9 cellular contexts compared by ENCODE assay signal in the genomic region with DNA sequence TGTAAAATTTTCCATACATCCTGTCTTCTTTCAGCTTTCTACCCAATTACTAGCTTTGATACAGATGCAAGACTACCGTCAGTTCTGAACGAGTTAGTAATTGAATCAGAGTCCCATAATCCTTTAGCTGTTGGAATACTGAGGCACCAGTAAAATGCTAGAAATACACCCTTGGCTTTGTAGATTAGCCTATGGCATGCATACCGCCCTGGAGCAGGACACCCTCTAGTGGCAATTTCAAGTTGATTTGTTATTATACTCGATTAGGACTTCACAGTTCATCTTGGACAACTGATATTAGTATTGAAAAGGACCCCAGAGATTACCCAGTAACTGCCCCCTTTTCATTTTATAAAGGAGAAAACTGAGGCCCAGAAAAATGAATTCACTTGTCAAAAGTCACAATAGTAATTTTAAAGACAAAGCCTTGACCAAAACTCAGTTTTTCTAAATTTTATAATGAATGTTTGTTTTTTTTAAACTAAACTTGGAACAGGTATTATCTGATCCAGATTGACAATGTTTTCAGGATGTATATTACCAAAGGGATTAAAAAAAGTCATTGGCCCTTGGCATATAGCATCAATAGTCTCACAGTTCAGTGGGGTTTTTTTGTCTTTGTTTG. TPM values are rescaled to one million over a fixed set of nuclear protein-coding genes. Genes with fewer than 3 reads are reported as not detected.
A peak's percentile ranks its signal among the peaks of the same experiment; 100 is the strongest.
DNase-seq lines count a peak whose midpoint lies in the region; ATAC-seq and TF ChIP-seq lines count a peak whose summit lies in the region.
"Had no signal": no experiment of that assay in that cellular context is flagged by ENCODE, and none has a peak within 500 bp of the region (broad histone marks: within the 10 kb centered on the region; RNA-seq: fewer than 3 reads in every experiment).

No MANE protein-coding gene starts in this region.

- no peaks in the 10 kb centered on the region for H3K27me3 Mint-ChIP-seq in CD4-positive, CD25-positive, alpha-beta regulatory T cell
- H3K27me3 Mint-ChIP-seq in brain (no peaks in the 10 kb centered on the region), immature natural killer cell (ENCODE audit: low read depth in 3 of 3) (peaks cover 0 to 2% (median 0%) of the 10 kb centered on the region in 3 donors)

- no peak overlapping the region for H3K4me3 ChIP-seq in CD4-positive, CD25-positive, alpha-beta regulatory T cell (ENCODE audit: low read depth, low read length)
- H3K4me3 ChIP-seq in SJCRH30: no peak overlapping the region

- peak; percentile 60 for TF ChIP-seq CTCF in LNCAP (IDR thresholded peaks at IDR 0.05)
- peak; percentile 66 to 71 for TF ChIP-seq CTCF in brain (conservative IDR thresholded peaks at IDR 0.05)

- H3K4me1 Mint-ChIP-seq in CD4-positive, CD25-positive, alpha-beta regulatory T cell: peaks cover 19 to 36% (median 33%) of the 10 kb centered on the region in 4 donors
- H3K4me1 Mint-ChIP-seq in brain (peaks cover 38% of the 10 kb centered on the region), immature natural killer cell (peaks cover 16 to 41% of the 10 kb centered on the region in 2 donors)

- no peaks in the 10 kb centered on the region for H3K27me3 ChIP-seq in CD4-positive, CD25-positive, alpha-beta regulatory T cell (ENCODE audit: control insufficient read depth, insufficient read depth, low read length)
- H3K27me3 ChIP-seq in SJCRH30: no peaks in the 10 kb centered on the region

- H3K9me3 Mint-ChIP-seq in CD4-positive, CD25-positive, alpha-beta regulatory T cell: no peaks in the 10 kb centered on the region
- H3K9me3 Mint-ChIP-seq in brain (no peaks in the 10 kb centered on the region), immature natural killer cell (no peaks in the 10 kb centered on the region)

- H3K9me3 ChIP-seq in CD4-positive, CD25-positive, alpha-beta regulatory T cell (ENCODE audit: control insufficient read depth in 2 of 2, low read length in 2 of 2): no peaks in the 10 kb centered on the region
- no peaks in the 10 kb centered on the region for H3K9me3 ChIP-seq in SJCRH30 (replicated peaks)

- H3K27ac Mint-ChIP-seq in CD4-positive, CD25-positive, alpha-beta regulatory T cell: peak overlapping the region in 1 of 3 donors; percentile 20
- H3K27ac Mint-ChIP-seq in brain (peak overlapping the region in 2 of 5 experiments; percentile 61 to 72), immature natural killer cell (peak overlapping the region in 3 of 6 donors; percentile 1 to 68 (median 5))

- no peak overlapping the region for H3K4me3 Mint-ChIP-seq in CD4-positive, CD25-positive, alpha-beta regulatory T cell
- H3K4me3 Mint-ChIP-seq in brain: no peak overlapping the region
- no peak overlapping the region for H3K4me3 Mint-ChIP-seq in immature natural killer cell

- peaks cover 5% of the 10 kb centered on the region for H3K36me3 Mint-ChIP-seq in CD4-positive, CD25-positive, alpha-beta regulatory T cell
- H3K36me3 Mint-ChIP-seq in brain (peaks cover 18% of the 10 kb centered on the region), immature natural killer cell (peaks cover 0 to 3% (median 0%) of the 10 kb centered on the region in 3 donors)

- H3K27ac ChIP-seq in CD4-positive, CD25-positive, alpha-beta regulatory T cell (ENCODE audit: insufficient read depth, low read length, poor library complexity, severe bottlenecking): no peak overlapping the region
- H3K27ac ChIP-seq in SJCRH30: no peak overlapping the region

- ATAC-seq in CD4-positive, CD25-positive, alpha-beta regulatory T cell (ENCODE audit: low read depth in 2 of 2): peak in 1 of 2 donors; percentile 55
- peak; percentile 78 for ATAC-seq in GM19043 (IDR thresholded peaks at IDR 0.05; ENCODE audit: low read depth, unreplicated experiment)

- no peaks in the 10 kb centered on the region for H3K36me3 ChIP-seq in CD4-positive, CD25-positive, alpha-beta regulatory T cell (ENCODE audit: control insufficient read depth, insufficient read depth, low read length)
- no peaks in the 10 kb centered on the region for H3K36me3 ChIP-seq in SJCRH30

- H3K4me1 ChIP-seq in CD4-positive, CD25-positive, alpha-beta regulatory T cell (ENCODE audit: control insufficient read depth, insufficient read depth, low read length, poor library complexity, severe bottlenecking): no peaks in the 10 kb centered on the region
- H3K4me1 ChIP-seq in SJCRH30: peaks cover 2% of the 10 kb centered on the region

- DNase-seq in CD4-positive, CD25-positive, alpha-beta regulatory T cell: peak; percentile 18 to 77 (median 55)
- DNase-seq in SJCRH30 (peak; percentile 38 to 73), immature natural killer cell (peak; percentile 23 to 47 (median 34)), mesenteric fat pad (ENCODE audit: low spot score) (no peak)
- DNase-seq in stimulated activated CD4-positive, alpha-beta T cell treated with anti-CD3 and anti-CD28 coated beads, Interleukin-1b, Interleukin-23, amount 100 ng/mL, for 4 hours (ENCODE audit: low read depth in 2 of 2): peak; percentile 1 to 20

RNA-seq across cellular contexts. Expression of a gene that starts 46.1 kb away (rescaled TPM):
- total RNA-seq in CD4-positive, CD25-positive, alpha-beta regulatory T cell: not detected
- not detected for polyA plus RNA-seq in CD4-positive, CD25-positive, alpha-beta regulatory T cell
- 8.2 and 8.3 TPM in 2 replicates for total RNA-seq in SJCRH30 (2014; rRNA removed; shearing (Covaris generic))
- polyA plus RNA-seq in brain (ENCODE audit: insufficient read depth, low read depth, low replicate concordance): 11.0 TPM
- polyA plus RNA-seq in immature natural killer cell: not detected
- total RNA-seq in mesenteric fat pad: 0.16 TPM
- total RNA-seq: T-helper 2 cell treated with Interferon-gamma antibody and Interleukin-4, amounts not matched to agents 100 ng/mL and 5 ng/mL, for 36 hours had no signal
